32 cellular contexts compared by ENCODE assay signal in the genomic region with DNA sequence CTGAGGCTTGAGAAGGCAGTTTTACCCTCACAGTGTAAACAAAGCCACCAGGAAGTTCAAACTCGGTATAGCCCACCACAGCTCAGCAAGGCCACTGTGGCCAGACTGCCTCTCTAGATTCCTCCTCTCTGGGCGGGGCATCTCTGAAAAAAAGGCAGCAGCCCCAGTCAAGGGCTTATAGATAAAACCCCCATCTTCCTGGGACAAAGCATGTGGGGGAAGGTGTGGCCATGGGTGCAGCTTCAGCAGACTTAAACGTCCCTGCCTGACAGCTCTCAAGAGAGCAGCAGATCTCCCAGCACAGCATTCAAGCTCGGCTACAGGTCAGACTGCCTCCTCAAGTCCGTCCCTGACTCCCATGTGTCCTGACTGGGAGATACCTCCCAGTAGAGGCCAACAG.
"Had no signal": no experiment of that assay in that cellular context is flagged by ENCODE, and none has a peak within 500 bp of the region (broad histone marks: within the 10 kb centered on the region; RNA-seq: fewer than 3 reads in every experiment).

No MANE protein-coding gene starts in this region.

- H3K9me3 ChIP-seq: ascending aorta, MG63 had no signal

- H3K27me3 ChIP-seq: ascending aorta, MG63 had no signal

- H3K27ac ChIP-seq: ascending aorta, PC-9 had no signal

- H3K36me3 ChIP-seq: ascending aorta, MG63 had no signal

- DNase-seq: activated CD4-positive, alpha-beta T cell treated with anti-CD3 and anti-CD28 coated beads, Interleukin-2, amount 10 ng/mL, durations not matched to agents 24 days and 14 days; activated CD4-positive, alpha-beta T cell treated with anti-CD3 and anti-CD28 coated beads, Interleukin-2, amount 50 U/mL, for 4 hours; activated CD8-positive, alpha-beta T cell treated with anti-CD3 and anti-CD28 coated beads for 36 hours; activated effector memory CD4-positive, alpha-beta T cell treated with anti-CD3 and anti-CD28 coated beads, Interleukin-2, amount 50 U/mL, for 16 hours; activated naive CD4-positive, alpha-beta T cell treated with Interleukin-2 at 50 U/mL for 16 hours; activated naive CD8-positive, alpha-beta T cell treated with anti-CD3 and anti-CD28 coated beads, Interleukin-2, amount 10 ng/mL, durations not matched to agents 7 days and 5 days; activated T-cell treated with anti-CD3 and anti-CD28 coated beads, Interleukin-2, amount 50 U/mL, for 1 hour; activated T-cell treated with anti-CD3 and anti-CD28 coated beads, Interleukin-2, amount 50 U/mL, for 72 hours; amygdala; Karpas-422; KBM-7; MG63; MV-4-11; NCI-H1092; NCI-H1417; NCI-H146; NCI-H187; NCI-H2029 treated with DMSO at 0.1 percent for 48 hours; NCI-H2107; NCI-H2171; NCI-H510A; NCI-H526; NCI-H748 treated with DMSO at 0.1 percent for 48 hours; PC-9; Right ventricle myocardium superior; SW 1271; T-helper 1 cell; T-helper 2 cell; T-helper 9 cell had no signal

- ATAC-seq: activated CD8-positive, alpha-beta T cell treated with anti-CD3 and anti-CD28 coated beads for 36 hours; activated T-cell treated with anti-CD3 and anti-CD28 coated beads, Interleukin-2, amount 50 U/mL, for 72 hours; activated T-helper 17 cell treated with anti-CD3 and anti-CD28 coated beads, Interleukin-2, amount 50 U/mL, for 72 hours had no signal

- H3K4me2 ChIP-seq: PC-9 had no signal

- FAIRE-seq: RCC 7860 had no signal

- H2AFZ ChIP-seq: PC-9 had no signal

- H3K4me3 ChIP-seq: ascending aorta, MG63, PC-9 had no signal
